Comparison of ENCODE assay signal across 26 cellular contexts in the genomic region with DNA sequence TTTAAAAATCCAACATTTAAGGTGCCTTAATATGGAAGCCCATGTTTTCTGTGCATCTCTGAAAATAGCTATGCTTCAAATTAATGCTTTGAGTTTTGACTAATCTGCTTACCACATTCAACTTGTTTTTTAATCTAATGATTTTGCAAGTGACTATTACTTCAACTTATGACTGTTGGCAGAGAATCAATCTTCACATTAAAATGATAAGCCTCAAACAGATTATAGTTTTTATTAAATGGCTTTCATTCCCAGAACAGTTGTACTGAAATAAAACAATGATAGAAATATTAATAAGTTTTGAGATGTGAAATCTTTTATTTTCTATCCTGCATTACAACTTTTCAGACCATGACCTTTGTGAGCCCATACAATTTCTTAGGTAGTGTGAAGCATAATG.
"Had no signal": no experiment of that assay in that cellular context is flagged by ENCODE, and none has a peak within 500 bp of the region (broad histone marks: within the 10 kb centered on the region; RNA-seq: fewer than 3 reads in every experiment).

No MANE protein-coding gene starts in this region.

- H3K27me3 Mint-ChIP-seq: activated B cell treated with CpG ODN at 0.5 μM for 24 hours; activated CD8-positive, alpha-beta T cell treated with anti-CD3 and anti-CD28 coated beads for 36 hours; activated naive CD8-positive, alpha-beta T cell; T-helper 17 cell had no signal

- H3K36me3 Mint-ChIP-seq: activated naive CD8-positive, alpha-beta T cell had no signal

- H3K9me3 Mint-ChIP-seq: activated B cell treated with CpG ODN at 0.5 μM for 24 hours; T-helper 2 cell treated with Interferon-gamma antibody and Interleukin-4, amounts not matched to agents 5 μg/mL and 100 μg/mL, for 36 hours had no signal

- H3K27ac ChIP-seq: WERI-Rb-1 had no signal

- H3K36me3 ChIP-seq: WERI-Rb-1 had no signal

- H3K4me3 Mint-ChIP-seq: activated B cell treated with CpG ODN at 0.5 μM for 24 hours; activated CD8-positive, alpha-beta T cell treated with anti-CD3 and anti-CD28 coated beads for 36 hours; activated naive CD8-positive, alpha-beta T cell; activated T-helper 1 cell treated with anti-CD3 and anti-CD28 coated beads, Interleukin-12 subunit alpha, Interleukin-12 subunit beta, Interleukin-2, Interleukin-4 antibody, amounts not matched to agents 30 ng/mL and 10 ng/mL and 1 ng/mL, durations not matched to agents 14 hours and 24 hours and 36 hours; T-helper 17 cell; T-helper 2 cell treated with Interferon-gamma antibody and Interleukin-4, amounts not matched to agents 5 μg/mL and 100 μg/mL, for 36 hours had no signal

- H3K27ac Mint-ChIP-seq: activated B cell treated with CpG ODN at 0.5 μM for 24 hours; activated CD8-positive, alpha-beta T cell treated with anti-CD3 and anti-CD28 coated beads for 36 hours; activated naive CD8-positive, alpha-beta T cell; activated T-helper 1 cell treated with anti-CD3 and anti-CD28 coated beads, Interleukin-12 subunit alpha, Interleukin-12 subunit beta, Interleukin-2, Interleukin-4 antibody, amounts not matched to agents 30 ng/mL and 10 ng/mL and 1 ng/mL, durations not matched to agents 14 hours and 24 hours and 36 hours; activated T-helper 2 cell treated with anti-CD3 and anti-CD28 coated beads, Interferon-gamma antibody, Interleukin-2, Interleukin-4, amounts not matched to agents 10 μg/mL and 5 μg/mL and 100 μg/mL, durations not matched to agents 14 hours and 24 hours and 36 hours; T-helper 17 cell; T-helper 2 cell treated with Interferon-gamma antibody and Interleukin-4, amounts not matched to agents 5 μg/mL and 100 μg/mL, for 36 hours had no signal

- H3K4me1 Mint-ChIP-seq: activated B cell treated with CpG ODN at 0.5 μM for 24 hours, T-helper 17 cell had no signal

- DNase-seq: activated B cell treated with CpG ODN at 0.5 μM for 24 hours; activated CD4-positive, alpha-beta T cell treated with anti-CD3 and anti-CD28 coated beads for 48 hours; activated CD4-positive, alpha-beta T cell treated with anti-CD3 and anti-CD28 coated beads, Interleukin-2, amount 50 U/mL, for 1 hour; activated CD4-positive, alpha-beta T cell treated with anti-CD3 and anti-CD28 coated beads, Interleukin-2, amount 50 U/mL, for 48 hours; activated CD8-positive, alpha-beta memory T cell treated with anti-CD3 and anti-CD28 coated beads for 24 hours; activated CD8-positive, alpha-beta T cell treated with anti-CD3 and anti-CD28 coated beads for 36 hours; activated effector memory CD4-positive, alpha-beta T cell treated with anti-CD3 and anti-CD28 coated beads, Interleukin-2, amount 50 U/mL, for 16 hours; activated naive CD4-positive, alpha-beta T cell; activated naive CD4-positive, alpha-beta T cell treated with anti-CD3 and anti-CD28 coated beads, Interleukin-2, amount 50 U/mL, for 16 hours; activated T-cell treated with anti-CD3 and anti-CD28 coated beads, Interleukin-2, amount 50 U/mL, for 48 hours; amniotic stem cell; anterior cingulate cortex; caudate nucleus; cortex of kidney; dermis blood vessel endothelial cell; effector CD8-positive, alpha-beta T cell; foreskin fibroblast; head of caudate nucleus; T-helper 1 cell; T-helper 17 cell; T1000; WERI-Rb-1 had no signal
